ENCODE assay signal across 20 cellular contexts in the genomic region with DNA sequence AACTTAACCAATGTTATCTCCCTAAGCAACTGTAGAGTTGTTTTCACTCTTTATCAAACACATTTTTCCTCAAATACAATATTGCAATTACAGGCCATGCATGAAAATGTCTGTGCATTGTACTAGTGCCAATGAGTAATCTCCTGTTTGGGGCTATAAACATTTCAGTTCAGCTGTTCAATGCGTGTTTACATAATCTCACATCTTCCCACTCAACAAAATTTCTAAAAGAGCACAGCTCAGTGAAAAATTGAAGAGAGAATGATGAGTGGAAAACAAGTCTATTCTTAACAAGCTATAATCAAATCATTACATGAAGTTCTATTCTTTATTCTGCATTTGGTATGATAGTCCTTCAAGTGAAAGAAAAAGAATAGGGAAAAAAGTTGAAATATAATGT.
DNase-seq lines count a peak whose midpoint lies in the region; TF ChIP-seq lines count a peak whose summit lies in the region.
"Had no signal": no experiment of that assay in that cellular context is flagged by ENCODE, and none has a peak within 500 bp of the region (broad histone marks: within the 10 kb centered on the region; RNA-seq: fewer than 3 reads in every experiment).

No MANE protein-coding gene starts in this region.

- H3K27ac ChIP-seq in SJCRH30, result peak overlapping the region; percentile 55
- H3K27ac ChIP-seq: SK-N-MC had no signal

- H3K36me3 ChIP-seq in SJCRH30, result no peaks in the 10 kb centered on the region
- H3K36me3 ChIP-seq: BE2C had no signal

- no peak overlapping the region for H3K4me3 ChIP-seq in SJCRH30
- H3K4me3 ChIP-seq: GM12878, SK-N-MC had no signal

- no peaks in the 10 kb centered on the region for H3K9me3 ChIP-seq in SJCRH30 (replicated peaks)
- H3K9me3 ChIP-seq: BE2C, Caco-2 had no signal

- POLR2A ChIA-PET in HEK293T (lab: Yijun Ruan, JAX), result no interaction called here

- H3K4me1 ChIP-seq in SJCRH30, result peaks cover 13% of the 10 kb centered on the region
- H3K4me1 ChIP-seq: BE2C, Caco-2 had no signal

- CTCF ChIA-PET in HEK293T (lab: Yijun Ruan, JAX), result no interaction called here

- DNase-seq in NCI-H748 (lab: John Stamatoyannopoulos, UW; ENCODE audit: unreplicated experiment) (peak; percentile 44), NCI-H748 treated with DMSO at 0.1 percent for 48 hours (lab: John Stamatoyannopoulos, UW) (no peak), SJCRH30 (peak in 1 of 2 experiments; percentile 60), iris pigment epithelial cell (ENCODE audit: low read depth) (peak; percentile 44), activated T-cell treated with anti-CD3 and anti-CD28 coated beads for 4 hours (no peak), HEK293T (ENCODE audit: extremely low spot score) (no peak)
- no peak for DNase-seq in activated CD4-positive, alpha-beta T cell treated with anti-CD3 and anti-CD28 coated beads, Interleukin-2, amount 50 U/mL, for 48 hours
- DNase-seq: BE2C; Caco-2; CD4-positive, alpha-beta T cell; GOT3; KBM-7; MV-4-11; NCI-H1436; NCI-H1930; NCI-H2227 treated with DMSO at 0.1 percent for 48 hours; NCI-H510A treated with DMSO at 0.1 percent for 48 hours; Right ventricle myocardium superior had no signal

- no peaks in the 10 kb centered on the region for H3K27me3 ChIP-seq in SJCRH30
- H3K27me3 ChIP-seq: BE2C had no signal

TF ChIP-seq in HEK293T, 16 proteins besides CTCF, POLR2A, EP300 and RAD21:
- no peak for TF ChIP-seq FOXK2 (IDR thresholded peaks at IDR 0.05)
- TF ChIP-seq BHLHE40 (IDR thresholded peaks at IDR 0.05; ENCODE audit: borderline replicate concordance), result no peak
- TF ChIP-seq SUZ12 (IDR thresholded peaks at IDR 0.05), result no peak
- no peak for TF ChIP-seq TARDBP (IDR thresholded peaks at IDR 0.05)
- TF ChIP-seq SP1 (IDR thresholded peaks at IDR 0.05), result no peak
- TF ChIP-seq ELF4 (IDR thresholded peaks at IDR 0.05), result no peak
- TF ChIP-seq LEF1 (IDR thresholded peaks at IDR 0.05; ENCODE audit: borderline replicate concordance), result no peak
- TF ChIP-seq CTBP1 (IDR thresholded peaks at IDR 0.05; ENCODE audit: borderline replicate concordance), result no peak
- TF ChIP-seq ARNT (IDR thresholded peaks at IDR 0.05), result no peak
- TF ChIP-seq FOXA1 (IDR thresholded peaks at IDR 0.05), result no peak
- TF ChIP-seq, protein P1, sequence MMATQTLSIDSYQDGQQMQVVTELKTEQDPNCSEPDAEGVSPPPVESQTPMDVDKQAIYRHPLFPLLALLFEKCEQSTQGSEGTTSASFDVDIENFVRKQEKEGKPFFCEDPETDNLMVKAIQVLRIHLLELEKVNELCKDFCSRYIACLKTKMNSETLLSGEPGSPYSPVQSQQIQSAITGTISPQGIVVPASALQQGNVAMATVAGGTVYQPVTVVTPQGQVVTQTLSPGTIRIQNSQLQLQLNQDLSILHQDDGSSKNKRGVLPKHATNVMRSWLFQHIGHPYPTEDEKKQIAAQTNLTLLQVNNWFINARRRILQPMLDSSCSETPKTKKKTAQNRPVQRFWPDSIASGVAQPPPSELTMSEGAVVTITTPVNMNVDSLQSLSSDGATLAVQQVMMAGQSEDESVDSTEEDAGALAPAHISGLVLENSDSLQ (IDR thresholded peaks at IDR 0.05), result no peak
- no peak for TF ChIP-seq L3MBTL2 (conservative IDR thresholded peaks at IDR 0.05)
- TF ChIP-seq NFRKB (IDR thresholded peaks at IDR 0.05), result no peak

Comparison
In these comparisons a context has a peak if more than half of its experiments do, and no peak if none do; other contexts are left out.
1. DNase-seq: peak in NCI-H748 (single experiment) and iris pigment epithelial cell (single experiment); none in NCI-H748 treated with DMSO at 0.1 percent for 48 hours (single experiment), activated CD4-positive, alpha-beta T cell treated with anti-CD3 and anti-CD28 coated beads, Interleukin-2, amount 50 U/mL, for 48 hours (0 of 2), activated T-cell treated with anti-CD3 and anti-CD28 coated beads for 4 hours (single experiment) and HEK293T (single experiment).